In genomic region chr4:173669460-173670179, GRCh38 we compare ENCODE assay signal across 24 cellular contexts.
"Had no signal": no experiment of that assay in that cellular context is flagged by ENCODE, and none has a peak within 500 bp of the region (broad histone marks: within the 10 kb centered on the region; RNA-seq: fewer than 3 reads in every experiment).

No MANE protein-coding gene starts in this region.

- H3K36me3 ChIP-seq: breast epithelium, MG63 had no signal

- H3K27me3 ChIP-seq: breast epithelium, MG63 had no signal

- H3K9me3 Mint-ChIP-seq: activated naive CD8-positive, alpha-beta T cell treated with anti-CD3 and anti-CD28 coated beads for 36 hours; activated T-helper 17 cell treated with anti-CD3 and anti-CD28 coated beads, Interleukin-2, amount 50 U/mL, for 72 hours; central memory CD8-positive, alpha-beta T cell had no signal

- ATAC-seq: activated CD4-positive, alpha-beta T cell treated with anti-CD3 and anti-CD28 coated beads for 36 hours; activated T-helper 17 cell treated with anti-CD3 and anti-CD28 coated beads, Interleukin-2, amount 50 U/mL, for 72 hours; T-cell had no signal

- H3K4me3 ChIP-seq: breast epithelium, MG63, PC-9, SK-N-MC had no signal

- H3K9me3 ChIP-seq: breast epithelium, MG63 had no signal

- H3K4me1 ChIP-seq: breast epithelium had no signal

- H3K36me3 Mint-ChIP-seq: activated naive CD8-positive, alpha-beta T cell treated with anti-CD3 and anti-CD28 coated beads for 36 hours; IgD-negative memory B cell; T-cell had no signal

- DNase-seq: activated CD4-positive, alpha-beta memory T cell treated with anti-CD3 and anti-CD28 coated beads, Interleukin-2, amount 10 ng/mL, durations not matched to agents 7 days and 5 days; activated CD4-positive, alpha-beta T cell treated with anti-CD3 and anti-CD28 coated beads for 36 hours; activated CD4-positive, alpha-beta T cell treated with anti-CD3 and anti-CD28 coated beads, Interleukin-2, amount 50 U/mL, for 1 hour; activated gamma-delta T cell; activated naive CD4-positive, alpha-beta T cell treated with anti-CD3 and anti-CD28 coated beads for 36 hours; activated naive CD8-positive, alpha-beta T cell treated with anti-CD3 and anti-CD28 coated beads for 36 hours; activated T-cell treated with anti-CD3 and anti-CD28 coated beads for 4 hours; activated T-cell treated with anti-CD3 and anti-CD28 coated beads, Interleukin-2, amount 50 U/mL, for 48 hours; MG63; NCI-H1105; NCI-H1436; NCI-H1694 treated with DMSO at 0.1 percent for 48 hours; NCI-H2029 treated with DMSO at 0.1 percent for 48 hours; NCI-H345; NCI-H510A treated with DMSO at 0.1 percent for 48 hours; NCI-H69; PC-9; T-cell had no signal

- H3K27ac ChIP-seq: breast epithelium, PC-9, SK-N-MC, VCaP had no signal

- H3K27ac Mint-ChIP-seq: activated CD4-positive, alpha-beta memory T cell treated with anti-CD3 and anti-CD28 coated beads, Interleukin-2, amount 10 ng/mL, durations not matched to agents 7 days and 5 days; activated CD4-positive, alpha-beta T cell treated with anti-CD3 and anti-CD28 coated beads for 36 hours; activated naive CD4-positive, alpha-beta T cell treated with anti-CD3 and anti-CD28 coated beads for 36 hours; activated naive CD8-positive, alpha-beta T cell treated with anti-CD3 and anti-CD28 coated beads for 36 hours; activated T-helper 17 cell treated with anti-CD3 and anti-CD28 coated beads, Interleukin-2, amount 50 U/mL, for 72 hours; IgD-negative memory B cell; T-cell had no signal
